ENCODE assay signal across 29 cellular contexts in genomic region chr3:61634678-61635077, GRCh38.
DNase-seq lines count a peak whose midpoint lies in the region; ATAC-seq, FAIRE-seq and TF ChIP-seq lines count a peak whose summit lies in the region.
"Had no signal": no experiment of that assay in that cellular context is flagged by ENCODE, and none has a peak within 500 bp of the region (broad histone marks: within the 10 kb centered on the region; RNA-seq: fewer than 3 reads in every experiment).

No MANE protein-coding gene starts in this region.

- H3K27ac Mint-ChIP-seq in astrocyte (ENCODE audit: unreplicated experiment) = no peak overlapping the region
- H3K27ac Mint-ChIP-seq: activated CD8-positive, alpha-beta T cell treated with anti-CD3 and anti-CD28 coated beads, Interleukin-2, amount 10 ng/mL, durations not matched to agents 7 days and 5 days; CD14-positive monocyte had no signal

- DNase-seq in AG10803 (ENCODE audit: low read depth) = peak; percentile 4
- peak; percentile 33 for DNase-seq in HEK293T (ENCODE audit: extremely low spot score)
- no peak for DNase-seq in astrocyte (ENCODE audit: low read depth)
- no peak for DNase-seq in OCI-M2 (lab: John Stamatoyannopoulos, UW; ENCODE audit: unreplicated experiment)
- DNase-seq in tibial artery = no peak
- DNase-seq in SK-N-DZ (ENCODE audit: low spot score) = no peak
- DNase-seq: activated CD4-positive, CD25-positive, alpha-beta regulatory T cell treated with anti-CD3 and anti-CD28 coated beads, Interleukin-2, amount 50 U/mL, for 72 hours; activated CD8-positive, alpha-beta T cell treated with anti-CD3 and anti-CD28 coated beads, Interleukin-2, amount 10 ng/mL, durations not matched to agents 7 days and 5 days; activated gamma-delta T cell; adrenal gland; DMS 273 treated with DMSO at 0.1 percent for 48 hours; GF-D8; head of caudate nucleus; left cardiac atrium; NCI-H1417; NCI-H2107; NCI-H446 treated with DMSO at 0.1 percent for 48 hours; NK-92 treated with Interleukin-12 subunit alpha and Interleukin-12 subunit beta, amount 100 ng/mL, for 24 hours; stimulated activated CD4-positive, alpha-beta T cell treated with anti-CD3 and anti-CD28 coated beads, Interleukin-4, amount 100 ng/mL, for 1 hour; stimulated activated naive CD4-positive, alpha-beta T cell treated with Interleukin-2 at 50 U/mL for 16 hours had no signal

- CTCF ChIA-PET in HEK293T (lab: Yijun Ruan, JAX) = no interaction called here

- H3K27me3 Mint-ChIP-seq in astrocyte (ENCODE audit: low read depth, unreplicated experiment) = no peaks in the 10 kb centered on the region

- 15% methylated on average over 3 of the region's 3 CpGs for WGBS in liver

- TF ChIP-seq RAD21 in liver (IDR thresholded peaks at IDR 0.05) = peak in 1 of 2 donors; percentile 22

- H3K4me1 Mint-ChIP-seq in astrocyte (ENCODE audit: low read depth, unreplicated experiment) = peaks cover 15% of the 10 kb centered on the region
- H3K4me1 Mint-ChIP-seq: CD14-positive monocyte had no signal

- TF ChIP-seq CTCF in AG10803 (conservative IDR thresholded peaks at IDR 0.05; ENCODE audit: low read length) (no peak), astrocyte (IDR thresholded peaks at IDR 0.05; ENCODE audit: insufficient read depth, low read depth, low read length) (no peak), liver (IDR thresholded peaks at IDR 0.05; ENCODE audit: low read depth, low read length, missing input control) (no peak), tibial artery (IDR thresholded peaks at IDR 0.05) (no peak)

- no peak overlapping the region for H3K4me2 ChIP-seq in astrocyte (ENCODE audit: low read length)
- H3K4me2 ChIP-seq: smooth muscle cell had no signal

- H2AFZ ChIP-seq in astrocyte (ENCODE audit: low read depth, low read length) = no peak overlapping the region

- H3K4me3 ChIP-seq in AG10803 (ENCODE audit: low read length) = no peak overlapping the region
- no peak overlapping the region for H3K4me3 ChIP-seq in astrocyte (ENCODE audit: insufficient read depth, low read depth, low read length)
- H3K4me3 ChIP-seq in liver (ENCODE audit: low read depth in 1 of 3, low read length in 3 of 3) = no peak overlapping the region
- no peak overlapping the region for H3K4me3 ChIP-seq in tibial artery
- H3K4me3 ChIP-seq: adrenal gland, prostate gland, smooth muscle cell, thoracic aorta had no signal

- peaks cover 6% of the 10 kb centered on the region for H3K79me2 ChIP-seq in astrocyte (ENCODE audit: insufficient read depth, low read length)

- peak; percentile 45 for FAIRE-seq in astrocyte (lab: Jason Lieb, UNC)
- FAIRE-seq: endometrium had no signal

- POLR2A ChIA-PET in HEK293T (lab: Yijun Ruan, JAX) = interaction anchor here (1.5 to 3.2 kb wide), 2 partner anchors 16 to 73 kb away, joined by 5 to 11 read pairs; partner anchors contain the start of gene PTPRG

- H3K27ac ChIP-seq in astrocyte (ENCODE audit: low read depth, low read length) (no peak overlapping the region), liver (ENCODE audit: low read depth in 1 of 2, low read length in 2 of 2) (no peak overlapping the region), tibial artery (no peak overlapping the region)
- H3K27ac ChIP-seq: adrenal gland, prostate gland, thoracic aorta had no signal

- H3K9ac ChIP-seq in astrocyte (ENCODE audit: low read length) = no peak overlapping the region
- no peak overlapping the region for H3K9ac ChIP-seq in liver (ENCODE audit: low read depth in 1 of 2, low read length in 2 of 2)

- ATAC-seq in HG03460 (IDR thresholded peaks at IDR 0.05; ENCODE audit: unreplicated experiment) = no peak
- ATAC-seq: activated CD8-positive, alpha-beta T cell treated with anti-CD3 and anti-CD28 coated beads, Interleukin-2, amount 10 ng/mL, durations not matched to agents 7 days and 5 days; left cardiac atrium; Panc1 had no signal

- H4K20me1 ChIP-seq in astrocyte (ENCODE audit: insufficient read depth, low read length) = peaks cover 36% of the 10 kb centered on the region

- intact Hi-C loops in tibial artery (cut with DNase I; ENCODE audit: low total_unique reads) = no loop called here

- peaks cover 16% of the 10 kb centered on the region for H3K4me1 ChIP-seq in astrocyte (ENCODE audit: insufficient read depth, low read length)
- peaks cover 7 to 28% (median 19%) of the 10 kb centered on the region in 4 donors for H3K4me1 ChIP-seq in liver (ENCODE audit: control insufficient read depth in 4 of 4, insufficient read depth in 4 of 4, low read length in 3 of 4)
- peaks cover 0 to 25% (median 5%) of the 10 kb centered on the region in 4 donors for H3K4me1 ChIP-seq in tibial artery
- H3K4me1 ChIP-seq: prostate gland had no signal

- no peaks in the 10 kb centered on the region for H3K9me3 Mint-ChIP-seq in astrocyte (ENCODE audit: unreplicated experiment)

- H3K36me3 ChIP-seq in astrocyte (ENCODE audit: insufficient read depth, low read length) = no peaks in the 10 kb centered on the region
- no peaks in the 10 kb centered on the region for H3K36me3 ChIP-seq in liver (ENCODE audit: control insufficient read depth in 4 of 4, insufficient read depth in 3 of 4, low read depth in 1 of 4, low read length in 3 of 4)
- H3K36me3 ChIP-seq in tibial artery = no peaks in the 10 kb centered on the region
- H3K36me3 ChIP-seq: adrenal gland, prostate gland, thoracic aorta had no signal

- H3K9me3 ChIP-seq in astrocyte (ENCODE audit: insufficient read depth, low read depth, low read length) (no peaks in the 10 kb centered on the region), liver (ENCODE audit: control insufficient read depth in 4 of 4, low read length in 3 of 4) (no peaks in the 10 kb centered on the region), tibial artery (no peaks in the 10 kb centered on the region)
- H3K9me3 ChIP-seq: adrenal gland, prostate gland, thoracic aorta had no signal

- H3K27me3 ChIP-seq in astrocyte (ENCODE audit: insufficient read depth, low read length) (no peaks in the 10 kb centered on the region), liver (ENCODE audit: control insufficient read depth in 4 of 4, insufficient read depth in 4 of 4, low read length in 3 of 4) (no peaks in the 10 kb centered on the region), tibial artery (no peaks in the 10 kb centered on the region)
- H3K27me3 ChIP-seq: adrenal gland had no signal

- H3K36me3 Mint-ChIP-seq in astrocyte (ENCODE audit: low read depth, unreplicated experiment) = no peaks in the 10 kb centered on the region
- H3K36me3 Mint-ChIP-seq: CD14-positive monocyte had no signal

- no peak overlapping the region for H3K4me3 Mint-ChIP-seq in astrocyte (ENCODE audit: unreplicated experiment)
- H3K4me3 Mint-ChIP-seq: activated CD8-positive, alpha-beta T cell treated with anti-CD3 and anti-CD28 coated beads, Interleukin-2, amount 10 ng/mL, durations not matched to agents 7 days and 5 days; CD14-positive monocyte; neural crest cell had no signal

TF ChIP-seq in HEK293T, 16 proteins besides CTCF, POLR2A, EP300 and RAD21:
- TF ChIP-seq CTBP1 (IDR thresholded peaks at IDR 0.05; ENCODE audit: borderline replicate concordance) (peak; percentile 93), PKNOX1 (IDR thresholded peaks at IDR 0.05) (peak; percentile 88), FOXA1 (IDR thresholded peaks at IDR 0.05) (peak; percentile 54; the same call in 1 of the 2 replicates), SP1 (IDR thresholded peaks at IDR 0.05) (no peak)

TF ChIP-seq in liver, 16 proteins besides CTCF, POLR2A, EP300 and RAD21:
- TF ChIP-seq HNF4G (IDR thresholded peaks at IDR 0.05) = no peak
- peak in 1 of 2 donors; percentile 49 for TF ChIP-seq JUND (IDR thresholded peaks at IDR 0.05)
- peak; percentile 77 for TF ChIP-seq FOXA2 (IDR thresholded peaks at IDR 0.05)
- no peak for TF ChIP-seq EGR1 (IDR thresholded peaks at IDR 0.05; ENCODE audit: low read depth in 2 of 2)
- TF ChIP-seq RXRA (IDR thresholded peaks at IDR 0.05) = peak in 1 of 2 donors; percentile 48
- peak; percentile 45 to 49 for TF ChIP-seq HNF4A (conservative IDR thresholded peaks at IDR 0.05)

Comparison
In these comparisons a context has a peak if more than half of its experiments do, and no peak if none do; other contexts are left out.
1. DNase-seq: peak in AG10803 (single experiment) and HEK293T (single experiment); none in astrocyte (single experiment), OCI-M2 (single experiment), tibial artery (0 of 2) and SK-N-DZ (single experiment).